8 cellular contexts compared by ENCODE assay signal in genomic region chr3:43998841-43999805, GRCh38.
A peak's percentile ranks its signal among the peaks of the same experiment; 100 is the strongest.
DNase-seq lines count a peak whose midpoint lies in the region; ATAC-seq and TF ChIP-seq lines count a peak whose summit lies in the region.

No MANE protein-coding gene starts in this region.

- peak overlapping the region; percentile 95 for H2AFZ ChIP-seq in MM.1S (ENCODE audit: low read length)

- ATAC-seq in GM19023 (IDR thresholded peaks at IDR 0.05; ENCODE audit: unreplicated experiment), result peak; percentile 42
- peak; percentile 64 to 73 for ATAC-seq in right cardiac atrium

- H3K9me3 ChIP-seq in BLaER1 treated with 17β-estradiol and CSF1 and Interleukin-3, amounts not matched to agents 10 nM and 100 nM (replicated peaks in 1 of 11), result peaks cover 0 to 10% (median 0%) of the 10 kb centered on the region in 11 experiments; a peak in 7 of 22 replicates
- H3K9me3 ChIP-seq in MM.1S (replicated peaks; ENCODE audit: insufficient read depth, low read length) (no peaks in the 10 kb centered on the region), adipocyte (ENCODE audit: control insufficient read depth, low read length) (no peaks in the 10 kb centered on the region), right cardiac atrium (ENCODE audit: control insufficient read depth, low read length) (no peaks in the 10 kb centered on the region)

- peaks cover 0 to 54% (median 34%) of the 10 kb centered on the region in 11 experiments; a peak in 16 of 22 replicates for H4K20me1 ChIP-seq in BLaER1 treated with 17β-estradiol and CSF1 and Interleukin-3, amounts not matched to agents 10 nM and 100 nM
- no peaks in the 10 kb centered on the region for H4K20me1 ChIP-seq in MM.1S (ENCODE audit: insufficient read depth, low read length)

- H3K9ac ChIP-seq in BLaER1 treated with 17β-estradiol and CSF1 and Interleukin-3, amounts not matched to agents 10 nM and 100 nM, result peak overlapping the region in 6 of 11 experiments; percentile 5 to 42 (median 30); a peak in 6 of 22 replicates
- H3K9ac ChIP-seq in MM.1S (ENCODE audit: low read length) (peak overlapping the region; percentile 60; the same call in 1 of the 2 replicates), adipocyte (ENCODE audit: low read length) (peak overlapping the region; percentile 92)

- peak overlapping the region; percentile 85 to 98 (median 93) for H3K4me2 ChIP-seq in BLaER1 treated with 17β-estradiol and CSF1 and Interleukin-3, amounts not matched to agents 10 nM and 100 nM
- H3K4me2 ChIP-seq in MM.1S (ENCODE audit: low read depth, low read length), result peak overlapping the region; percentile 86

- DNase-seq in MM.1S, result peak; percentile 83
- peak; percentile 89 for DNase-seq in adipocyte (ENCODE audit: low read depth)
- DNase-seq in right cardiac atrium, result peak in 1 of 3 donors; percentile 57
- DNase-seq in retinal pigment epithelial cell (ENCODE audit: low read depth), result no peak
- no peak for DNase-seq in ureter (ENCODE audit: low spot score)
- DNase-seq in superior temporal gyrus (ENCODE audit: extremely low spot score), result no peak

- peaks cover 29% of the 10 kb centered on the region for H3K79me2 ChIP-seq in MM.1S (ENCODE audit: low read length)

- 2% methylated on average over 93 of the region's 93 CpGs for WGBS in right cardiac atrium

- no peak overlapping the region for H3K27ac ChIP-seq in BLaER1 treated with 17β-estradiol and CSF1 and Interleukin-3, amounts not matched to agents 10 nM and 100 nM
- H3K27ac ChIP-seq in MM.1S (ENCODE audit: low read length) (no peak overlapping the region; the same call in 1 of the 2 replicates), right cardiac atrium (ENCODE audit: low read length) (no peak overlapping the region)

- peak overlapping the region; percentile 49 to 71 (median 58) for H3K4me3 ChIP-seq in BLaER1 treated with 17β-estradiol and CSF1 and Interleukin-3, amounts not matched to agents 10 nM and 100 nM
- H3K4me3 ChIP-seq in MM.1S (ENCODE audit: low read length) (peak overlapping the region; percentile 89), adipocyte (ENCODE audit: low read length) (peak overlapping the region; percentile 94), right cardiac atrium (ENCODE audit: low read length) (peak overlapping the region; percentile 43), retinal pigment epithelial cell (ENCODE audit: low read length) (peak overlapping the region; percentile 61)

- H3K36me3 ChIP-seq in BLaER1 treated with 17β-estradiol and CSF1 and Interleukin-3, amounts not matched to agents 10 nM and 100 nM, result no peaks in the 10 kb centered on the region
- no peaks in the 10 kb centered on the region for H3K36me3 ChIP-seq in MM.1S (replicated peaks; ENCODE audit: insufficient read depth, low read length)
- peaks cover 4% of the 10 kb centered on the region for H3K36me3 ChIP-seq in adipocyte (ENCODE audit: control insufficient read depth, insufficient read depth, low read length, severe bottlenecking)

- peaks cover 10% of the 10 kb centered on the region; the same call in 1 of the 2 replicates for H3F3A ChIP-seq in MM.1S (ENCODE audit: insufficient read depth, low read length)

- peaks cover 44 to 52% (median 48%) of the 10 kb centered on the region in 10 experiments for H3K4me1 ChIP-seq in BLaER1 treated with 17β-estradiol and CSF1 and Interleukin-3, amounts not matched to agents 10 nM and 100 nM
- H3K4me1 ChIP-seq in MM.1S (ENCODE audit: low read length) (peaks cover 30% of the 10 kb centered on the region), adipocyte (ENCODE audit: control insufficient read depth, insufficient read depth, low read length) (peaks cover 61% of the 10 kb centered on the region), right cardiac atrium (ENCODE audit: control insufficient read depth, insufficient read depth, low read length) (peaks cover 6% of the 10 kb centered on the region)

- TF ChIP-seq CTCF in MM.1S (IDR thresholded peaks at IDR 0.05; ENCODE audit: low read length) (no peak), retinal pigment epithelial cell (conservative IDR thresholded peaks at IDR 0.05; ENCODE audit: low read depth, low read length) (no peak)

- no peaks in the 10 kb centered on the region for H3K9me2 ChIP-seq in MM.1S (replicated peaks; ENCODE audit: insufficient read depth, low read length)

- peaks cover 82 to 99% (median 89%) of the 10 kb centered on the region in 11 experiments for H3K27me3 ChIP-seq in BLaER1 treated with 17β-estradiol and CSF1 and Interleukin-3, amounts not matched to agents 10 nM and 100 nM
- H3K27me3 ChIP-seq in MM.1S (replicated peaks; ENCODE audit: insufficient read depth, low read length) (peaks cover 12% of the 10 kb centered on the region; the same call in 1 of the 2 replicates), adipocyte (replicated peaks; ENCODE audit: control insufficient read depth, insufficient read depth, low read length) (no peaks in the 10 kb centered on the region), right cardiac atrium (ENCODE audit: control insufficient read depth, insufficient read depth) (peaks cover 3% of the 10 kb centered on the region)

- intact Hi-C loops in right cardiac atrium (cut with DNase I), result no loop called here

Comparison
In these comparisons a context has a peak if more than half of its experiments do, and no peak if none do; other contexts are left out.
1. H3K4me3 ChIP-seq: peak in every context shown above with its lines; median percentile 94 in adipocyte; 89 in MM.1S; 61 in retinal pigment epithelial cell; 58 in BLaER1 treated with 17β-estradiol and CSF1 and Interleukin-3, amounts not matched to agents 10 nM and 100 nM; 43 in right cardiac atrium.
2. H3K9ac ChIP-seq: peak in every context shown above with its lines; median percentile 92 in adipocyte; 60 in MM.1S; 30 in BLaER1 treated with 17β-estradiol and CSF1 and Interleukin-3, amounts not matched to agents 10 nM and 100 nM.
3. DNase-seq: peak in MM.1S (single experiment) and adipocyte (single experiment); none in retinal pigment epithelial cell (single experiment), ureter (single experiment) and superior temporal gyrus (single experiment).